Comparison of ENCODE assay signal across 10 cellular contexts in genomic region chr2:134177351-134177931, GRCh38.
DNase-seq lines count a peak whose midpoint lies in the region; ATAC-seq and TF ChIP-seq lines count a peak whose summit lies in the region.
"Had no signal": no experiment of that assay in that cellular context is flagged by ENCODE, and none has a peak within 500 bp of the region (broad histone marks: within the 10 kb centered on the region; RNA-seq: fewer than 3 reads in every experiment).

No MANE protein-coding gene starts in this region.

- no peak for ATAC-seq in CD4-positive, CD25-positive, alpha-beta regulatory T cell (ENCODE audit: low read depth in 2 of 2)
- ATAC-seq in HG03565 (IDR thresholded peaks at IDR 0.05; ENCODE audit: unreplicated experiment): no peak

- H3K9me3 ChIP-seq in CD4-positive, CD25-positive, alpha-beta regulatory T cell (ENCODE audit: control insufficient read depth in 2 of 2, low read length in 2 of 2): no peaks in the 10 kb centered on the region
- no peaks in the 10 kb centered on the region for H3K9me3 ChIP-seq in mammary epithelial cell (replicated peaks; ENCODE audit: insufficient read depth, low read length)
- no peaks in the 10 kb centered on the region for H3K9me3 ChIP-seq in BE2C
- H3K9me3 ChIP-seq: Caco-2 had no signal

- H3K36me3 ChIP-seq in CD4-positive, CD25-positive, alpha-beta regulatory T cell (ENCODE audit: control insufficient read depth, insufficient read depth, low read length): no peaks in the 10 kb centered on the region
- H3K36me3 ChIP-seq in mammary epithelial cell (ENCODE audit: insufficient read depth, low read length) (no peaks in the 10 kb centered on the region), BE2C (no peaks in the 10 kb centered on the region)

- H3K27ac Mint-ChIP-seq in CD4-positive, CD25-positive, alpha-beta regulatory T cell: peak overlapping the region; percentile 60 to 96 (median 79)
- H3K27ac Mint-ChIP-seq in IgD-negative memory B cell: peak overlapping the region; percentile 77 to 89 (median 83)
- no peak overlapping the region for H3K27ac Mint-ChIP-seq in activated T-helper 2 cell treated with anti-CD3 and anti-CD28 coated beads, Interferon-gamma antibody, Interleukin-2, Interleukin-4, amounts not matched to agents 10 μg/mL and 5 μg/mL and 100 μg/mL, durations not matched to agents 14 hours and 24 hours and 36 hours

- H3K79me2 ChIP-seq in mammary epithelial cell (ENCODE audit: insufficient read depth, low read length): peaks cover 55% of the 10 kb centered on the region

- H3K27me3 Mint-ChIP-seq in CD4-positive, CD25-positive, alpha-beta regulatory T cell: no peaks in the 10 kb centered on the region
- H3K27me3 Mint-ChIP-seq in IgD-negative memory B cell: peaks cover 2% of the 10 kb centered on the region
- H3K27me3 Mint-ChIP-seq in activated T-helper 2 cell treated with anti-CD3 and anti-CD28 coated beads, Interferon-gamma antibody, Interleukin-2, Interleukin-4, amounts not matched to agents 10 μg/mL and 5 μg/mL and 100 μg/mL, durations not matched to agents 14 hours and 24 hours and 36 hours (ENCODE audit: low read depth): no peaks in the 10 kb centered on the region

- TF ChIP-seq CTCF in mammary epithelial cell (conservative IDR thresholded peaks at IDR 0.05 in 1 of 2, IDR thresholded peaks at IDR 0.05 in 1 of 2; ENCODE audit: extremely low read depth in 1 of 2, insufficient read depth in 1 of 2, low read depth in 1 of 2, low read length in 2 of 2): no peak
- TF ChIP-seq CTCF in BE2C (IDR thresholded peaks at IDR 0.05; ENCODE audit: low read depth, low read length): no peak

- DNase-seq in CD4-positive, CD25-positive, alpha-beta regulatory T cell: no peak
- peak; percentile 69 for DNase-seq in mammary epithelial cell
- peak; percentile 78 to 81 for DNase-seq in lung microvascular endothelial cell (ENCODE audit: low read depth in 2 of 2)
- no peak for DNase-seq in BE2C
- DNase-seq in activated T-helper 2 cell treated with anti-CD3 and anti-CD28 coated beads, Interferon-gamma antibody, Interleukin-2, Interleukin-4, amounts not matched to agents 10 μg/mL and 5 μg/mL and 100 μg/mL, durations not matched to agents 14 hours and 24 hours and 36 hours (ENCODE audit: low spot score): no peak
- DNase-seq in NCI-H524 treated with DMSO at 0.1 percent for 48 hours (lab: John Stamatoyannopoulos, UW): no peak
- DNase-seq: activated effector memory CD4-positive, alpha-beta T cell treated with anti-CD3 and anti-CD28 coated beads, Interleukin-2, amount 50 U/mL, for 16 hours; Caco-2 had no signal

- H3K4me3 ChIP-seq in CD4-positive, CD25-positive, alpha-beta regulatory T cell (ENCODE audit: low read depth, low read length): no peak overlapping the region
- H3K4me3 ChIP-seq in mammary epithelial cell (replicated peaks in 1 of 3; ENCODE audit: insufficient read depth in 1 of 3, low read depth in 2 of 3, low read length in 3 of 3): no peak overlapping the region
- no peak overlapping the region for H3K4me3 ChIP-seq in BE2C (ENCODE audit: low read depth, low read length)

- intact Hi-C loops in mammary epithelial cell (cut with micrococcal nuclease): loop anchor here (1.0 kb wide), 1 partner anchor 40 kb away; no protein-coding TSS in a partner anchor
- intact Hi-C loops in activated T-helper 2 cell treated with anti-CD3 and anti-CD28 coated beads, Interferon-gamma antibody, Interleukin-2, Interleukin-4, amounts not matched to agents 10 μg/mL and 5 μg/mL and 100 μg/mL, durations not matched to agents 14 hours and 24 hours and 36 hours (cut with micrococcal nuclease): no loop called here

- in situ Hi-C loops in mammary epithelial cell (cut with MboI; ENCODE audit: low sequenced_read_pairs in 2 of 2): no loop called here

- no peak overlapping the region for H3K27ac ChIP-seq in CD4-positive, CD25-positive, alpha-beta regulatory T cell (ENCODE audit: insufficient read depth, low read length, poor library complexity, severe bottlenecking)
- peak overlapping the region; percentile 44 for H3K27ac ChIP-seq in mammary epithelial cell (ENCODE audit: insufficient read depth, low read depth, low read length)

- H2AFZ ChIP-seq in mammary epithelial cell (ENCODE audit: low read depth, low read length): peak overlapping the region; percentile 18

- H3K27me3 ChIP-seq in CD4-positive, CD25-positive, alpha-beta regulatory T cell (ENCODE audit: control insufficient read depth, insufficient read depth, low read length): no peaks in the 10 kb centered on the region
- H3K27me3 ChIP-seq in mammary epithelial cell (ENCODE audit: insufficient read depth, low read length) (no peaks in the 10 kb centered on the region), BE2C (no peaks in the 10 kb centered on the region)

- no peaks in the 10 kb centered on the region for H4K20me1 ChIP-seq in mammary epithelial cell (ENCODE audit: insufficient read depth, low read length)

- 25% methylated on average over 8 of the region's 13 CpGs for WGBS in mammary epithelial cell (ENCODE audit: low coverage, missing lambda C conversion rate)

- H3K4me1 ChIP-seq in CD4-positive, CD25-positive, alpha-beta regulatory T cell (ENCODE audit: control insufficient read depth, insufficient read depth, low read length, poor library complexity, severe bottlenecking): peaks cover 43% of the 10 kb centered on the region
- H3K4me1 ChIP-seq in mammary epithelial cell (ENCODE audit: insufficient read depth, low read length): peaks cover 34% of the 10 kb centered on the region
- no peaks in the 10 kb centered on the region for H3K4me1 ChIP-seq in BE2C
- H3K4me1 ChIP-seq: Caco-2 had no signal

- no peak overlapping the region for H3K9ac ChIP-seq in mammary epithelial cell (ENCODE audit: insufficient read depth, low read length)

- H3K36me3 Mint-ChIP-seq in CD4-positive, CD25-positive, alpha-beta regulatory T cell: no peaks in the 10 kb centered on the region
- peaks cover 8% of the 10 kb centered on the region for H3K36me3 Mint-ChIP-seq in IgD-negative memory B cell
- no peaks in the 10 kb centered on the region for H3K36me3 Mint-ChIP-seq in activated T-helper 2 cell treated with anti-CD3 and anti-CD28 coated beads, Interferon-gamma antibody, Interleukin-2, Interleukin-4, amounts not matched to agents 10 μg/mL and 5 μg/mL and 100 μg/mL, durations not matched to agents 14 hours and 24 hours and 36 hours (ENCODE audit: low read depth)

- BruUV-seq in mammary epithelial cell (replicated peaks; lab: Mats Ljungman, UMichigan): no TSS peak

- dilution Hi-C loops in mammary epithelial cell (cut with HindIII; ENCODE audit: low sequenced_read_pairs): no loop called here

- peaks cover 54 to 92% (median 75%) of the 10 kb centered on the region in 4 donors for H3K4me1 Mint-ChIP-seq in CD4-positive, CD25-positive, alpha-beta regulatory T cell
- peaks cover 75 to 80% (median 77%) of the 10 kb centered on the region in 3 donors for H3K4me1 Mint-ChIP-seq in IgD-negative memory B cell
- peaks cover 10% of the 10 kb centered on the region for H3K4me1 Mint-ChIP-seq in activated T-helper 2 cell treated with anti-CD3 and anti-CD28 coated beads, Interferon-gamma antibody, Interleukin-2, Interleukin-4, amounts not matched to agents 10 μg/mL and 5 μg/mL and 100 μg/mL, durations not matched to agents 14 hours and 24 hours and 36 hours (ENCODE audit: low read depth)

- CTCF ChIA-PET in mammary epithelial cell (lab: Charles Lee; ENCODE audit: low non-redundant PET): interaction anchor here (0.6 kb wide), 1 partner anchor 13 kb away, joined by 4 read pairs; no protein-coding TSS in a partner anchor

- H3K9me3 Mint-ChIP-seq in CD4-positive, CD25-positive, alpha-beta regulatory T cell: no peaks in the 10 kb centered on the region
- no peaks in the 10 kb centered on the region for H3K9me3 Mint-ChIP-seq in IgD-negative memory B cell
- no peaks in the 10 kb centered on the region for H3K9me3 Mint-ChIP-seq in activated T-helper 2 cell treated with anti-CD3 and anti-CD28 coated beads, Interferon-gamma antibody, Interleukin-2, Interleukin-4, amounts not matched to agents 10 μg/mL and 5 μg/mL and 100 μg/mL, durations not matched to agents 14 hours and 24 hours and 36 hours

- H3K4me2 ChIP-seq in mammary epithelial cell (ENCODE audit: insufficient read depth, low read depth, low read length): peak overlapping the region; percentile 60

- no peak overlapping the region for H3K4me3 Mint-ChIP-seq in CD4-positive, CD25-positive, alpha-beta regulatory T cell
- H3K4me3 Mint-ChIP-seq in IgD-negative memory B cell: peak overlapping the region in 3 of 4 donors; percentile 49 to 86 (median 77)
- no peak overlapping the region for H3K4me3 Mint-ChIP-seq in activated T-helper 2 cell treated with anti-CD3 and anti-CD28 coated beads, Interferon-gamma antibody, Interleukin-2, Interleukin-4, amounts not matched to agents 10 μg/mL and 5 μg/mL and 100 μg/mL, durations not matched to agents 14 hours and 24 hours and 36 hours (ENCODE audit: low read depth)

Comparison
In these comparisons a context has a peak if more than half of its experiments do, and no peak if none do; other contexts are left out.
1. DNase-seq: peak in mammary epithelial cell (single experiment) and lung microvascular endothelial cell (2 of 2); none in CD4-positive, CD25-positive, alpha-beta regulatory T cell (0 of 3), BE2C (single experiment), activated T-helper 2 cell treated with anti-CD3 and anti-CD28 coated beads, Interferon-gamma antibody, Interleukin-2, Interleukin-4, amounts not matched to agents 10 μg/mL and 5 μg/mL and 100 μg/mL, durations not matched to agents 14 hours and 24 hours and 36 hours (single experiment) and NCI-H524 treated with DMSO at 0.1 percent for 48 hours (single experiment).
2. H3K4me3 Mint-ChIP-seq: peak in IgD-negative memory B cell (3 of 4); none in CD4-positive, CD25-positive, alpha-beta regulatory T cell (0 of 4) and activated T-helper 2 cell treated with anti-CD3 and anti-CD28 coated beads, Interferon-gamma antibody, Interleukin-2, Interleukin-4, amounts not matched to agents 10 μg/mL and 5 μg/mL and 100 μg/mL, durations not matched to agents 14 hours and 24 hours and 36 hours (single experiment).